ENCODE assay signal across 8 cellular contexts in genomic region chr2:152062130-152063091, GRCh38. TPM values are rescaled to one million over a fixed set of nuclear protein-coding genes. Genes with fewer than 3 reads are reported as not detected.
DNase-seq lines count a peak whose midpoint lies in the region; ATAC-seq and TF ChIP-seq lines count a peak whose summit lies in the region.

No MANE protein-coding gene starts in this region.

- no peak overlapping the region for H3K56ac ChIP-seq in IMR-90 (ENCODE audit: extremely low read depth, insufficient read depth, low read length)

- no peak overlapping the region for H3K27ac Mint-ChIP-seq in activated naive CD8-positive, alpha-beta T cell treated with anti-CD3 and anti-CD28 coated beads for 36 hours

- H3K4me2 ChIP-seq in IMR-90 (ENCODE audit: low read depth, low read length) = 0 out of 2 replicates have a peak overlapping the region, but pooled peaks have one; percentile 7

- H4K91ac ChIP-seq in IMR-90 (ENCODE audit: insufficient read depth, low read depth, low read length) = peak overlapping the region; percentile 48

- H3K27me3 ChIP-seq in IMR-90 (ENCODE audit: control insufficient read depth, insufficient read depth, low read length) (peaks cover 1% of the 10 kb centered on the region; the same call in 1 of the 2 replicates), left ventricle myocardium inferior (ENCODE audit: low read depth) (no peaks in the 10 kb centered on the region)

- peak overlapping the region; percentile 56; the same call in 1 of the 3 replicates for H2BK15ac ChIP-seq in IMR-90 (ENCODE audit: low read depth, low read length)

- POLR2A ChIA-PET in IMR-90 (lab: Charles Lee; ENCODE audit: unreplicated experiment) = interaction anchor here (0.6 kb wide), 1 partner anchor 25 kb away, joined by 16 read pairs; no protein-coding TSS in a partner anchor

- H3K23ac ChIP-seq in IMR-90 (ENCODE audit: low read depth, low read length) = 0 out of 2 replicates have a peak overlapping the region, but pooled peaks have one; percentile 32

- peak overlapping the region; percentile 43; the same call in 1 of the 2 replicates for H2AK5ac ChIP-seq in IMR-90 (ENCODE audit: low read depth, low read length)

- peak overlapping the region; percentile 48 for H3K4ac ChIP-seq in IMR-90 (ENCODE audit: low read depth, low read length)

- peak overlapping the region; percentile 57 for H2AFZ ChIP-seq in IMR-90 (replicated peaks; ENCODE audit: low read length, poor library complexity)

- TF ChIP-seq CTCF in IMR-90 (conservative IDR thresholded peaks at IDR 0.05; ENCODE audit: low read depth, low read length) (no peak), left ventricle myocardium inferior (IDR thresholded peaks at IDR 0.05; ENCODE audit: borderline replicate concordance) (no peak)

- TF ChIP-seq POLR2A in IMR-90 (IDR thresholded peaks at IDR 0.05; ENCODE audit: low read depth, low read length) = no peak

- H3K4me3 ChIP-seq in IMR-90 (ENCODE audit: insufficient read depth, low read depth, low read length) (no peak overlapping the region), left ventricle myocardium inferior (peak overlapping the region; percentile 8)

- H2AK9ac ChIP-seq in IMR-90 (replicated peaks; ENCODE audit: low read depth, low read length, poor library complexity) = peak overlapping the region; percentile 52

- H3K27ac ChIP-seq in IMR-90 (ENCODE audit: insufficient read depth, low read length) = peak overlapping the region; percentile 34
- no peak overlapping the region for H3K27ac ChIP-seq in left ventricle myocardium inferior (replicated peaks)

- DNase-seq in A172 (ENCODE audit: low spot score) (peak; percentile 60), IMR-90 (peak; percentile 73), left ventricle myocardium inferior (no peak), SW480 (ENCODE audit: low spot score) (no peak)
- no peak for DNase-seq in activated naive CD8-positive, alpha-beta T cell treated with anti-CD3 and anti-CD28 coated beads for 36 hours

- intact Hi-C loops in IMR-90 (cut with micrococcal nuclease) (no loop called here), left ventricle myocardium inferior (cut with micrococcal nuclease) (no loop called here)

- CTCF ChIA-PET in IMR-90 (lab: Yijun Ruan, JAX) = interaction anchor here (0.5 to 1.3 kb wide), 3 partner anchors 13 to 26 kb away, joined by 3 to 5 read pairs (median 3); no protein-coding TSS in a partner anchor

- H3K18ac ChIP-seq in IMR-90 (ENCODE audit: low read depth, low read length) = peak overlapping the region; percentile 57

- no peaks in the 10 kb centered on the region for H3K4me1 Mint-ChIP-seq in activated naive CD8-positive, alpha-beta T cell treated with anti-CD3 and anti-CD28 coated beads for 36 hours

- no TSS peak for BruUV-seq in IMR-90 (replicated peaks; lab: Mats Ljungman, UMichigan)

- no peaks in the 10 kb centered on the region for H4K20me1 ChIP-seq in IMR-90 (ENCODE audit: insufficient read depth, low read length)

- in situ Hi-C loops in IMR-90 (cut with MboI; ENCODE audit: low sequenced_read_pairs) = no loop called here

- no peaks in the 10 kb centered on the region for H3K36me3 ChIP-seq in IMR-90 (ENCODE audit: control insufficient read depth, insufficient read depth, low read length)
- H3K36me3 ChIP-seq in left ventricle myocardium inferior = no peaks in the 10 kb centered on the region

- peak overlapping the region; percentile 24; the same call in 1 of the 2 replicates for H2BK120ac ChIP-seq in IMR-90 (ENCODE audit: low read depth, low read length)

- peaks cover 4% of the 10 kb centered on the region; the same call in 1 of the 2 replicates for H3K9me3 ChIP-seq in IMR-90 (ENCODE audit: control insufficient read depth, insufficient read depth, low read length)
- peaks cover 4% of the 10 kb centered on the region for H3K9me3 ChIP-seq in left ventricle myocardium inferior (replicated peaks)

- no peaks in the 10 kb centered on the region for H3K79me1 ChIP-seq in IMR-90 (ENCODE audit: low read depth in 1 of 2, low read length in 2 of 2)

- peaks cover 1% of the 10 kb centered on the region for H3K9me3 Mint-ChIP-seq in activated naive CD8-positive, alpha-beta T cell treated with anti-CD3 and anti-CD28 coated beads for 36 hours

- H2BK20ac ChIP-seq in IMR-90 (ENCODE audit: low read depth, low read length) = peak overlapping the region; percentile 67

- dilution Hi-C loops in IMR-90 (cut with HindIII; ENCODE audit: low sequenced_read_pairs, unreplicated experiment) = no loop called here

- no peak overlapping the region for H3K9ac ChIP-seq in IMR-90 (ENCODE audit: low read depth, low read length)

- peak overlapping the region; percentile 46; the same call in 1 of the 2 replicates for H3K14ac ChIP-seq in IMR-90 (replicated peaks; ENCODE audit: low read depth, low read length)

- peak overlapping the region; percentile 20 to 77; a peak in 3 of 4 replicates for H4K8ac ChIP-seq in IMR-90 (ENCODE audit: low read depth in 2 of 2, low read length in 2 of 2)

- H4K5ac ChIP-seq in IMR-90 (ENCODE audit: low read depth, low read length) = peak overlapping the region; percentile 51; the same call in 1 of the 2 replicates

- no peak overlapping the region for H3K4me3 Mint-ChIP-seq in activated naive CD8-positive, alpha-beta T cell treated with anti-CD3 and anti-CD28 coated beads for 36 hours

- WGBS in IMR-90 (ENCODE audit: extremely low coverage in 2 of 2, insufficient read length in 1 of 2), 2 experiments = 37% methylated on average over 2 of the region's 7 CpGs; no CpG with 5 or more reads in 1 of the 2 experiments

- no peak for TF ChIP-seq RAD21 in IMR-90 (IDR thresholded peaks at IDR 0.05; ENCODE audit: low read length)

- peaks cover 8% of the 10 kb centered on the region for H3K4me1 ChIP-seq in IMR-90 (ENCODE audit: control insufficient read depth, insufficient read depth, low read length)
- peaks cover 12% of the 10 kb centered on the region for H3K4me1 ChIP-seq in left ventricle myocardium inferior

- peaks cover 14% of the 10 kb centered on the region for H3K27me3 Mint-ChIP-seq in activated naive CD8-positive, alpha-beta T cell treated with anti-CD3 and anti-CD28 coated beads for 36 hours

- peak overlapping the region; percentile 7 for H2BK5ac ChIP-seq in IMR-90 (ENCODE audit: low read depth, low read length, poor library complexity, severe bottlenecking)

- ATAC-seq in GM19035 (IDR thresholded peaks at IDR 0.05; ENCODE audit: unreplicated experiment) = peak; percentile 79
- peak; percentile 94 for ATAC-seq in IMR-90 (ENCODE audit: low read depth)
- ATAC-seq in HG03139 (IDR thresholded peaks at IDR 0.05; ENCODE audit: unreplicated experiment) = no peak
- no peak for ATAC-seq in HG02970 (IDR thresholded peaks at IDR 0.05; ENCODE audit: low FRiP score, unreplicated experiment)

- no peaks in the 10 kb centered on the region for H3K36me3 Mint-ChIP-seq in activated naive CD8-positive, alpha-beta T cell treated with anti-CD3 and anti-CD28 coated beads for 36 hours

- H3K9me1 ChIP-seq in IMR-90 (ENCODE audit: insufficient read depth, low read length) = peaks cover 3% of the 10 kb centered on the region; the same call in 1 of the 2 replicates

TF ChIP-seq in IMR-90, 13 proteins besides CTCF, POLR2A, EP300 and RAD21:
- no peak for TF ChIP-seq BHLHE40 (IDR thresholded peaks at IDR 0.05; ENCODE audit: low read depth, low read length)
- no peak for TF ChIP-seq RCOR1 (IDR thresholded peaks at IDR 0.05; ENCODE audit: insufficient replicate concordance, low read length)
- TF ChIP-seq FOS (IDR thresholded peaks at IDR 0.05; ENCODE audit: low read depth, low read length) = no peak
- TF ChIP-seq CHD1 (IDR thresholded peaks at IDR 0.05; ENCODE audit: low read depth, low read length) = no peak
- no peak for TF ChIP-seq NFE2L2 (IDR thresholded peaks at IDR 0.05; ENCODE audit: low read depth, low read length)
- no peak for TF ChIP-seq RFX5 (IDR thresholded peaks at IDR 0.05; ENCODE audit: low read depth, low read length)
- no peak for TF ChIP-seq MXI1 (IDR thresholded peaks at IDR 0.05; ENCODE audit: borderline replicate concordance, low read depth, low read length)
- no peak for TF ChIP-seq MAZ (IDR thresholded peaks at IDR 0.05; ENCODE audit: borderline replicate concordance, low read depth, low read length)
- TF ChIP-seq ELK1 (IDR thresholded peaks at IDR 0.05; ENCODE audit: borderline replicate concordance, low read depth, low read length) = no peak
- TF ChIP-seq CEBPB (IDR thresholded peaks at IDR 0.05; ENCODE audit: low read depth, low read length) = no peak
- no peak for TF ChIP-seq USF2 (IDR thresholded peaks at IDR 0.05; ENCODE audit: low read depth, low read length)
- TF ChIP-seq SMC3 (IDR thresholded peaks at IDR 0.05; ENCODE audit: low read depth, low read length) = no peak
- TF ChIP-seq MAFK (IDR thresholded peaks at IDR 0.05; ENCODE audit: low read depth, low read length) = no peak

RNA-seq across cellular contexts. Expression of gene CACNB4, which starts 36.4 kb away (rescaled TPM):
- total RNA-seq in A172 (2014; rRNA removed; shearing (Covaris generic)) = 1.8 and 2.2 TPM in 2 replicates
- 0.28 and 0.36 TPM in 2 replicates for total RNA-seq in IMR-90 (2012; rRNA removed)
- polyA plus RNA-seq in IMR-90 (2012; rRNA removed) = 0.04 and 0.12 TPM in 2 replicates
- 0.01 and 0.05 TPM in 2 replicates for polyA plus RNA-seq in IMR-90 (2012; cell fraction: cytosol; rRNA removed)
- polyA plus RNA-seq in IMR-90 (2012; cell fraction: nucleus; rRNA removed; ENCODE audit: low replicate concordance) = 0.17 and 0.95 TPM in 2 replicates
- total RNA-seq in left ventricle myocardium inferior = 0.25 TPM
- under 1 TPM; 0.54 to 0.56 TPM for total RNA-seq in activated naive CD8-positive, alpha-beta T cell treated with anti-CD3 and anti-CD28 coated beads for 36 hours

Comparison
In these comparisons a context has a peak if more than half of its experiments do, and no peak if none do; other contexts are left out.
1. DNase-seq: peak in A172 (single experiment) and IMR-90 (single experiment); none in left ventricle myocardium inferior (single experiment), activated naive CD8-positive, alpha-beta T cell treated with anti-CD3 and anti-CD28 coated beads for 36 hours (single experiment) and SW480 (single experiment).
2. ATAC-seq: peak in GM19035 (single experiment) and IMR-90 (single experiment); none in HG03139 (single experiment) and HG02970 (single experiment).